8 cellular contexts compared by ENCODE assay signal in genomic region chr5:68464424-68464823, GRCh38.
A peak's percentile ranks its signal among the peaks of the same experiment; 100 is the strongest.
DNase-seq lines count a peak whose midpoint lies in the region; ATAC-seq and TF ChIP-seq lines count a peak whose summit lies in the region.

No MANE protein-coding gene starts in this region.

- DNase-seq in GM10266 (ENCODE audit: extremely low spot score): peak; percentile 28
- peak; percentile 71 for DNase-seq in activated CD8-positive, alpha-beta memory T cell treated with anti-CD3 and anti-CD28 coated beads for 24 hours
- DNase-seq in omental fat pad (ENCODE audit: low spot score): no peak
- no peak for DNase-seq in GM19240 (ENCODE audit: insufficient read length, low spot score)
- DNase-seq in BE2C: no peak

- TF ChIP-seq CTCF in GM10266 (IDR thresholded peaks at IDR 0.05; ENCODE audit: control insufficient read depth, insufficient read depth, low read depth, missing control alignments) (no peak), omental fat pad (IDR thresholded peaks at IDR 0.05) (no peak), BE2C (IDR thresholded peaks at IDR 0.05; ENCODE audit: low read depth, low read length) (no peak)

- no peaks in the 10 kb centered on the region for H3K27me3 ChIP-seq in BE2C

- peaks cover 11% of the 10 kb centered on the region for H3K4me1 ChIP-seq in BE2C

- no peaks in the 10 kb centered on the region; the same call in 1 of the 2 replicates for H3K9me3 ChIP-seq in BE2C

- ATAC-seq in HG03060 (IDR thresholded peaks at IDR 0.05; ENCODE audit: low read depth, unreplicated experiment) (peak; percentile 46), omental fat pad (ENCODE audit: low FRiP score) (peak; percentile 38), HG03354 (IDR thresholded peaks at IDR 0.05; ENCODE audit: poor library complexity, severe bottlenecking, unreplicated experiment) (no peak), GM19324 (IDR thresholded peaks at IDR 0.05; ENCODE audit: low FRiP score, unreplicated experiment) (no peak)

- H3K36me3 ChIP-seq in BE2C: no peaks in the 10 kb centered on the region

- no peak overlapping the region for H3K4me3 ChIP-seq in BE2C (ENCODE audit: low read depth, low read length)

Comparison
In these comparisons a context has a peak if more than half of its experiments do, and no peak if none do; other contexts are left out.
1. DNase-seq: peak in GM10266 (single experiment) and activated CD8-positive, alpha-beta memory T cell treated with anti-CD3 and anti-CD28 coated beads for 24 hours (single experiment); none in omental fat pad (single experiment), GM19240 (single experiment) and BE2C (single experiment).
2. ATAC-seq: peak in HG03060 (single experiment) and omental fat pad (single experiment); none in HG03354 (single experiment) and GM19324 (single experiment).